Comparison of ENCODE assay signal across 1 cellular context in genomic region chrX:48475295-48475694, GRCh38.
TF ChIP-seq lines count a peak whose summit lies in the region.

No MANE protein-coding gene starts in this region.

TF ChIP-seq in endothelial cell of umbilical vein, 7 proteins besides CTCF, POLR2A, EP300 and RAD21 (continued from another document):
- TF ChIP-seq JUN (IDR thresholded peaks at IDR 0.05; ENCODE audit: borderline replicate concordance, insufficient read depth, insufficient read length, low read depth) (no peak), MYC (IDR thresholded peaks at IDR 0.05; ENCODE audit: low read depth, low read length) (no peak), GATA2 (IDR thresholded peaks at IDR 0.05; ENCODE audit: insufficient read depth, insufficient read length, low read depth, low read length) (no peak), EZH2 (IDR thresholded peaks at IDR 0.05; ENCODE audit: borderline replicate concordance, low read depth, low read length, severe bottlenecking) (no peak), POLR2AphosphoS5 (IDR thresholded peaks at IDR 0.05; ENCODE audit: insufficient read depth, low read depth, low read length) (no peak)
